ENCODE assay signal across 8 cellular contexts in genomic region chr7:44309271-44310091, GRCh38. TPM values are rescaled to one million over a fixed set of nuclear protein-coding genes. Genes with fewer than 3 reads are reported as not detected.
DNase-seq lines count a peak whose midpoint lies in the region; ATAC-seq and TF ChIP-seq lines count a peak whose summit lies in the region.

No MANE protein-coding gene starts in this region.

- peak overlapping the region in 1 of 4 donors; percentile 30 for H3K27ac ChIP-seq in gastroesophageal sphincter

- H3K4me1 ChIP-seq in gastroesophageal sphincter: peaks cover 0 to 11% (median 0%) of the 10 kb centered on the region in 3 donors

- H3K27me3 ChIP-seq in gastroesophageal sphincter: peaks cover 10% of the 10 kb centered on the region

- WGBS in gastroesophageal sphincter (ENCODE audit: low coverage in 1 of 2), 2 donors: 0% methylated on average over 10 of the region's 73 CpGs; no CpG with 5 or more reads in 1 of the 2 donors

- TF ChIP-seq POLR2A in gastroesophageal sphincter (IDR thresholded peaks at IDR 0.05): no peak

- TF ChIP-seq CTCF in gastroesophageal sphincter (IDR thresholded peaks at IDR 0.05): no peak

- no peak for TF ChIP-seq EP300 in gastroesophageal sphincter (IDR thresholded peaks at IDR 0.05)

- peak; percentile 76 for DNase-seq in activated effector memory CD4-positive, alpha-beta T cell treated with anti-CD3 and anti-CD28 coated beads, Interleukin-2, amount 50 U/mL, for 16 hours
- no peak for DNase-seq in activated effector memory CD4-positive, alpha-beta T cell treated with Interleukin-2 at 50 U/mL for 16 hours
- DNase-seq in activated T-cell treated with anti-CD3 and anti-CD28 coated beads, Interleukin-2, amount 50 U/mL, for 1 hour: peak; percentile 42
- DNase-seq in non-pigmented ciliary epithelial cell (ENCODE audit: low read depth) (peak; percentile 5), ureter (ENCODE audit: low spot score) (peak; percentile 53), T-helper 9 cell (no peak)

- ATAC-seq in gastroesophageal sphincter (peak; percentile 87), HG03108 (IDR thresholded peaks at IDR 0.05; ENCODE audit: unreplicated experiment) (no peak)

- peaks cover 0 to 2% (median 0%) of the 10 kb centered on the region in 3 donors for H3K9me3 ChIP-seq in gastroesophageal sphincter

- peak overlapping the region; percentile 14 to 49 for H3K4me3 ChIP-seq in gastroesophageal sphincter

- no peaks in the 10 kb centered on the region for H3K36me3 ChIP-seq in gastroesophageal sphincter

RNA-seq across cellular contexts. Expression of gene CAMK2B, which starts 15.9 kb away (rescaled TPM):
- total RNA-seq in gastroesophageal sphincter (1 to 10 TPM in 2 of 4 donors, under 1 TPM in 2; 0.27 to 1.5 (median 0.81) TPM), ureter (not detected)

Comparison
In these comparisons a context has a peak if more than half of its experiments do, and no peak if none do; other contexts are left out.
1. DNase-seq: peak in activated effector memory CD4-positive, alpha-beta T cell treated with anti-CD3 and anti-CD28 coated beads, Interleukin-2, amount 50 U/mL, for 16 hours (single experiment), activated T-cell treated with anti-CD3 and anti-CD28 coated beads, Interleukin-2, amount 50 U/mL, for 1 hour (single experiment), non-pigmented ciliary epithelial cell (single experiment) and ureter (single experiment); none in activated effector memory CD4-positive, alpha-beta T cell treated with Interleukin-2 at 50 U/mL for 16 hours (single experiment) and T-helper 9 cell (single experiment).